ENCODE assay signal across 9 cellular contexts in the genomic region with DNA sequence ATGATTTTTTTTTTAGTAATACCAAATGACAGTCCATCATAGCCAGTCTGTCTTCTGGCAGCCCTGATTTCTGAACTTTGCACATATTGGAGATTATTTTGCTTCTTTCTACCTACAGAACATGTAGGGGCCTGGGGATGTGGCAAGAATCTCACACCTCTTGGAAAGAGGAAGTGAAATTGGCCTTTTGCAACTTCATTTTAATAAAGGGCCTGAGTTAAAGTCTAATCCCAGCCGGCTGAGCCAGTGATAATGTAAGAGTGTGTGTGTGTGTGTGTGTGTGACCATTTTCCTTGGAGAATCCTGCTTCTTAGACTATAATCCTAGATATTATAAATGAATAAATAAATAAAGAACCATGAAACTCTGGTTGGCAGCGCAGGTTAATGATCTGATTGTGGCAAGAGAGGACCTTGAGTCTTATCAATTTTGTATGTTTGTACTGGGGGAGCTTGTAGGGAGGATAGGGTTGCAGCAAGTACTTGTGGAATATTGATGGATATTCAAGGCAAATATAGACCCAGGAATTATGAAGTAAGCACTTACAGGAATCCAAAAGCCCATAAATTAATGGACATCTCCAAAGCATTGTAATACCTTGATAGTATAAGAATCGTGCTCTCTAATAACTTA.
DNase-seq lines count a peak whose midpoint lies in the region; ATAC-seq lines count a peak whose summit lies in the region.
"Had no signal": no experiment of that assay in that cellular context is flagged by ENCODE, and none has a peak within 500 bp of the region (broad histone marks: within the 10 kb centered on the region; RNA-seq: fewer than 3 reads in every experiment).

No MANE protein-coding gene starts in this region.

- H3K4me3 ChIP-seq in mesendoderm (ENCODE audit: low read length) = no peak overlapping the region

- no peaks in the 10 kb centered on the region for H3K79me2 ChIP-seq in mesendoderm (ENCODE audit: control insufficient read depth, insufficient read depth, low read length)

- no peaks in the 10 kb centered on the region for H3K36me3 ChIP-seq in mesendoderm (ENCODE audit: control insufficient read depth, insufficient read depth, low read length)

- no peaks in the 10 kb centered on the region for H3K79me1 ChIP-seq in mesendoderm (ENCODE audit: low read length)

- H3K9ac ChIP-seq in mesendoderm (ENCODE audit: low read length) = no peak overlapping the region

- DNase-seq in mesendoderm (no peak), epidermal melanocyte (ENCODE audit: insufficient read length, low spot score) (no peak), GM03348 (ENCODE audit: low spot score) (no peak), DMS 273 (lab: John Stamatoyannopoulos, UW; ENCODE audit: unreplicated experiment) (no peak), dedifferentiated amniotic fluid mesenchymal stem cell (ENCODE audit: extremely low spot score) (no peak)
- DNase-seq: NCI-H446 had no signal

- H2BK15ac ChIP-seq in mesendoderm (replicated peaks; ENCODE audit: low read depth) = peak overlapping the region; percentile 19

- no peak overlapping the region for H2AK5ac ChIP-seq in mesendoderm (ENCODE audit: low read length)

- no peak overlapping the region for H2BK120ac ChIP-seq in mesendoderm (ENCODE audit: low read depth, low read length)

- H3K4me1 ChIP-seq in mesendoderm (ENCODE audit: control insufficient read depth, low read depth, low read length) = no peaks in the 10 kb centered on the region

- ATAC-seq in GM18870 (IDR thresholded peaks at IDR 0.05; ENCODE audit: unreplicated experiment) = peak; percentile 83
- ATAC-seq in HG02571 (IDR thresholded peaks at IDR 0.05; ENCODE audit: unreplicated experiment) = peak; percentile 89
- peak; percentile 83 for ATAC-seq in HG03575 (IDR thresholded peaks at IDR 0.05; ENCODE audit: extremely low read depth, insufficient number of reproducible peaks, low FRiP score, unreplicated experiment)

- no CpG with 5 or more reads among the region's 3 CpGs for WGBS in mesendoderm (ENCODE audit: extremely low coverage, insufficient coverage, low lambda C conversion rate)

- H4K5ac ChIP-seq in mesendoderm (ENCODE audit: low read length) = no peak overlapping the region

- no peak overlapping the region for H3K18ac ChIP-seq in mesendoderm (ENCODE audit: low read length)

- H3K4me2 ChIP-seq in mesendoderm (ENCODE audit: low read length) = no peak overlapping the region

- H3K23ac ChIP-seq in mesendoderm (ENCODE audit: low read length) = no peak overlapping the region

- no peak overlapping the region for H3K56ac ChIP-seq in mesendoderm (ENCODE audit: low read length)

- H2BK5ac ChIP-seq in mesendoderm (ENCODE audit: low read length) = no peak overlapping the region

- H3K27ac ChIP-seq in mesendoderm (ENCODE audit: low read depth, low read length) = no peak overlapping the region

- H3K27me3 ChIP-seq in mesendoderm (ENCODE audit: insufficient read depth, low read length, poor library complexity) = no peaks in the 10 kb centered on the region

- H3K4ac ChIP-seq in mesendoderm (ENCODE audit: low read depth, low read length) = no peak overlapping the region

- peak overlapping the region; percentile 65 for H4K8ac ChIP-seq in mesendoderm (ENCODE audit: low read depth, low read length)
